In the genomic region with DNA sequence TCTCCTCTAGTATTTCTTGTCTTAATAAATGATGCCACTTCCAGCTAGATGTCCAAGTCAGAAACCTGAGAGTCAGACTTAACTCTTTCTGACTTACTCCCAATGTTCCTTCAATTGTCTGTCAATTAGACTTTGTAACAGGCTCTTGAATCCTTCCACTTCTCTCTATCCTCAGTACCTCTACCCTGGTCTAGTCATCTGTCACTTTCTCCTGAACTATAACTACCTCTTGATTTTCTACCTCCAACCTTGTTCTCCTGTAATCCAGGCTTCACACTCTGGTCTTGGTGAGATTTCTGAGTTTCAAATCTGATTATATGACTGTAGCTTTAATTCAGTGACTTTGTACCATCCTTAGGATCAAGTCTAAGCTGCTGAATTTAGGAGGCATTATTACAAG, we compare ENCODE assay signal across 25 cellular contexts.
DNase-seq lines count a peak whose midpoint lies in the region; ATAC-seq, FAIRE-seq and TF ChIP-seq lines count a peak whose summit lies in the region.
"Had no signal": no experiment of that assay in that cellular context is flagged by ENCODE, and none has a peak within 500 bp of the region (broad histone marks: within the 10 kb centered on the region; RNA-seq: fewer than 3 reads in every experiment).

No MANE protein-coding gene starts in this region.

- no peaks in the 10 kb centered on the region for H3K9me3 ChIP-seq in HepG2 (ENCODE audit: low read length)
- H3K9me3 ChIP-seq in right lobe of liver: no peaks in the 10 kb centered on the region
- H3K9me3 ChIP-seq in Karpas-422 (ENCODE audit: low read length): no peaks in the 10 kb centered on the region
- H3K9me3 ChIP-seq: BE2C, BLaER1 had no signal

- POLR2A ChIA-PET in HepG2 (lab: Yijun Ruan, JAX): no interaction called here

- H2AFZ ChIP-seq in HepG2 (ENCODE audit: low read length): no peak overlapping the region
- no peak overlapping the region for H2AFZ ChIP-seq in Karpas-422 (ENCODE audit: low read length)

- no peak for TF ChIP-seq RAD21 in HepG2 (CRISPR knock-in tag; IDR thresholded peaks at IDR 0.05)

- no peaks in the 10 kb centered on the region for H3K79me2 ChIP-seq in HepG2 (ENCODE audit: insufficient read depth, low read length)
- H3K79me2 ChIP-seq in Karpas-422 (ENCODE audit: low read length): peaks cover 67% of the 10 kb centered on the region

- H3K4me2 ChIP-seq in HepG2 (ENCODE audit: low read depth, low read length) (no peak overlapping the region), Karpas-422 (ENCODE audit: low read depth, low read length, poor library complexity, severe bottlenecking) (peak overlapping the region; percentile 17)
- H3K4me2 ChIP-seq: BLaER1 had no signal

- H3K36me3 ChIP-seq in HepG2 (replicated peaks in 1 of 2; ENCODE audit: control insufficient read depth in 1 of 2, insufficient read depth in 2 of 2, low read length in 2 of 2) (no peaks in the 10 kb centered on the region), right lobe of liver (no peaks in the 10 kb centered on the region), Karpas-422 (ENCODE audit: insufficient read depth, low read length) (no peaks in the 10 kb centered on the region)
- H3K36me3 ChIP-seq: BE2C, BLaER1 had no signal

- FAIRE-seq in HepG2 (lab: Jason Lieb, UNC): no peak
- peak; percentile 46 for FAIRE-seq in GM18507 (lab: Jason Lieb, UNC)
- FAIRE-seq: A204.1, GM12878 had no signal

- TF ChIP-seq POLR2A in HepG2 (IDR thresholded peaks at IDR 0.05; ENCODE audit: insufficient read depth in 1 of 2, low read depth in 2 of 2, low read length in 2 of 2): no peak
- no peak for TF ChIP-seq POLR2A in right lobe of liver (IDR thresholded peaks at IDR 0.05)

- CTCF ChIA-PET in HepG2 (lab: Yijun Ruan, JAX; ENCODE audit: low intra/inter-chr PET ratio, low total read pairs): no interaction called here

- BruUV-seq in HepG2 (replicated peaks; lab: Mats Ljungman, UMichigan): no TSS peak

- H3K4me3 ChIP-seq in HepG2 (replicated peaks in 1 of 3; ENCODE audit: insufficient read depth in 1 of 3, low read depth in 2 of 3, low read length in 3 of 3): no peak overlapping the region
- H3K4me3 ChIP-seq in right lobe of liver: no peak overlapping the region
- H3K4me3 ChIP-seq in Karpas-422 (ENCODE audit: low read length): no peak overlapping the region
- H3K4me3 ChIP-seq: BLaER1, GM12878 had no signal

- H3K4me1 ChIP-seq in HepG2 (ENCODE audit: insufficient read depth, low read length) (peaks cover 7% of the 10 kb centered on the region), right lobe of liver (no peaks in the 10 kb centered on the region), Karpas-422 (ENCODE audit: low read length) (peaks cover 13% of the 10 kb centered on the region)
- H3K4me1 ChIP-seq: BE2C, BLaER1 had no signal

- H3K9ac ChIP-seq in HepG2 (ENCODE audit: insufficient read depth, low read depth, low read length) (no peak overlapping the region), Karpas-422 (ENCODE audit: low read length) (no peak overlapping the region)
- H3K9ac ChIP-seq: BLaER1 had no signal

- TF ChIP-seq CTCF in HepG2 (CRISPR knock-in tag; IDR thresholded peaks at IDR 0.05): no peak
- TF ChIP-seq CTCF in right lobe of liver (IDR thresholded peaks at IDR 0.05): no peak

- H3K27ac ChIP-seq in HepG2 (ENCODE audit: extremely low read length, insufficient read depth, low read length) (no peak overlapping the region), right lobe of liver (no peak overlapping the region), Karpas-422 (ENCODE audit: low read length) (no peak overlapping the region)
- H3K27ac ChIP-seq: BLaER1 had no signal

- intact Hi-C loops in HepG2 (cut with micrococcal nuclease; ENCODE audit: unreplicated experiment): no loop called here
- intact Hi-C loops in right lobe of liver (cut with DNase I): no loop called here

- in situ Hi-C loops in HepG2 (cut with HindIII; ENCODE audit: extremely low pct_ligation_motif_present, low pct_unique_long_range_greater_than_20kb): no loop called here

- DNase-seq in HepG2 (ENCODE audit: low spot score) (no peak), right lobe of liver (no peak), GM18507 (ENCODE audit: extremely low spot score, insufficient read length, low read depth) (no peak), Karpas-422 (no peak)
- DNase-seq in NK-92 treated with Interleukin-12 subunit alpha and Interleukin-12 subunit beta, amount 100 ng/mL, for 24 hours (lab: John Stamatoyannopoulos, UW): no peak
- DNase-seq: 8988T; ACHN; BE2C; C1 segment of cervical spinal cord; CD4-positive, alpha-beta memory T cell; CD4-positive, CD25-positive, alpha-beta regulatory T cell; CD8-positive, alpha-beta memory T cell; COR-L47; DMS 273 treated with DMSO at 0.1 percent for 48 hours; DMS153; DMS53; DMS79; DND-41; EL; GDM1 had no signal

- H3K27me3 ChIP-seq in HepG2 (ENCODE audit: control insufficient read depth in 1 of 2, insufficient read depth in 2 of 2, low read length in 2 of 2): no peaks in the 10 kb centered on the region
- H3K27me3 ChIP-seq in right lobe of liver: no peaks in the 10 kb centered on the region
- no peaks in the 10 kb centered on the region for H3K27me3 ChIP-seq in Karpas-422 (ENCODE audit: low read length)
- H3K27me3 ChIP-seq: BE2C, BLaER1 had no signal

- no peaks in the 10 kb centered on the region for H3K9me2 ChIP-seq in Karpas-422 (replicated peaks; ENCODE audit: insufficient read depth, low read length)

- H4K20me1 ChIP-seq in HepG2 (ENCODE audit: insufficient read depth, low read length): no peaks in the 10 kb centered on the region
- peaks cover 4% of the 10 kb centered on the region; the same call in 1 of the 2 replicates for H4K20me1 ChIP-seq in Karpas-422 (ENCODE audit: insufficient read depth, low read depth, low read length)

- ATAC-seq in HepG2: no peak
- ATAC-seq in right lobe of liver: no peak
- ATAC-seq in GM19455 (IDR thresholded peaks at IDR 0.05; ENCODE audit: unreplicated experiment): no peak
- no peak for ATAC-seq in HG02798 (IDR thresholded peaks at IDR 0.05; ENCODE audit: poor library complexity, unreplicated experiment)
- ATAC-seq: GM12878 had no signal

- TF ChIP-seq EP300 in HepG2 (IDR thresholded peaks at IDR 0.05; ENCODE audit: low read depth in 2 of 2, low read length in 2 of 2) (no peak), HepG2 (CRISPR knock-in tag; IDR thresholded peaks at IDR 0.05; ENCODE audit: borderline replicate concordance) (no peak)

TF ChIP-seq in HepG2, 621 proteins besides CTCF, POLR2A, EP300 and RAD21:
- TF ChIP-seq TP53 (CRISPR knock-in tag; conservative IDR thresholded peaks at IDR 0.05): no peak
- TF ChIP-seq ZNF317 (CRISPR knock-in tag; IDR thresholded peaks at IDR 0.05): peak; percentile 84
